ENCODE assay signal across 11 cellular contexts in genomic region chr10:6165221-6165725, GRCh38. TPM values are rescaled to one million over a fixed set of nuclear protein-coding genes. Genes with fewer than 3 reads are reported as not detected.
DNase-seq lines count a peak whose midpoint lies in the region; ATAC-seq and TF ChIP-seq lines count a peak whose summit lies in the region.
"Had no signal": no experiment of that assay in that cellular context is flagged by ENCODE, and none has a peak within 500 bp of the region (broad histone marks: within the 10 kb centered on the region; RNA-seq: fewer than 3 reads in every experiment).

No MANE protein-coding gene starts in this region.

- peaks cover 17% of the 10 kb centered on the region for H3F3A ChIP-seq in GM23248 (ENCODE audit: insufficient read depth)

- H4K8ac ChIP-seq in mesenchymal stem cell (ENCODE audit: low read length), result no peak overlapping the region

- TF ChIP-seq EP300 in transverse colon (IDR thresholded peaks at IDR 0.05; ENCODE audit: low read depth), result no peak

- H3K4me1 Mint-ChIP-seq in activated CD8-positive, alpha-beta T cell treated with anti-CD3 and anti-CD28 coated beads, Interleukin-2, amount 10 ng/mL, durations not matched to agents 7 days and 5 days (ENCODE audit: low read depth), result peaks cover 51% of the 10 kb centered on the region

- H2BK120ac ChIP-seq in mesenchymal stem cell (ENCODE audit: low read depth, low read length), result no peak overlapping the region

- DNase-seq in heart right ventricle, result no peak
- no peak for DNase-seq in Right ventricle myocardium inferior (ENCODE audit: missing footprints)
- DNase-seq in activated CD8-positive, alpha-beta T cell treated with anti-CD3 and anti-CD28 coated beads, Interleukin-2, amount 10 ng/mL, durations not matched to agents 7 days and 5 days, result no peak
- DNase-seq in mesenchymal stem cell, result no peak
- no peak for DNase-seq in transverse colon
- no peak for DNase-seq in H4 (ENCODE audit: low spot score)
- no peak for DNase-seq in GM23248
- no peak for DNase-seq in thyroid gland
- DNase-seq: C1 segment of cervical spinal cord, hypothalamus, NCI-H446 treated with DMSO at 0.1 percent for 48 hours had no signal

- H3K36me3 ChIP-seq in heart right ventricle (peaks cover 0 to 23% (median 0%) of the 10 kb centered on the region in 9 donors), mesenchymal stem cell (ENCODE audit: control insufficient read depth in 1 of 2, insufficient read depth in 2 of 2, low read depth in 1 of 2, low read length in 2 of 2) (peaks cover 15 to 18% of the 10 kb centered on the region in 2 experiments), transverse colon (no peaks in the 10 kb centered on the region), GM23248 (ENCODE audit: low read depth) (no peaks in the 10 kb centered on the region), thyroid gland (no peaks in the 10 kb centered on the region)

- H3K27me3 Mint-ChIP-seq in activated CD8-positive, alpha-beta T cell treated with anti-CD3 and anti-CD28 coated beads, Interleukin-2, amount 10 ng/mL, durations not matched to agents 7 days and 5 days (ENCODE audit: low read depth), result no peaks in the 10 kb centered on the region

- 41 to 46% methylated on average over 6 of the region's 6 CpGs for WGBS in heart right ventricle, 2 donors
- WGBS in mesenchymal stem cell, result 70% methylated on average over 5 of the region's 6 CpGs
- WGBS in transverse colon (ENCODE audit: low coverage in 1 of 2), 2 donors, result 8 to 52% methylated on average over 2 to 6 of the region's 6 CpGs
- 57 to 61% methylated on average over 6 of the region's 6 CpGs for WGBS in GM23248 (ENCODE audit: low coverage in 1 of 2, low lambda C conversion rate in 2 of 2, missing lambda C conversion rate in 2 of 2), 2 experiments
- WGBS in thyroid gland, 2 donors, result 66 to 70% methylated on average over 6 of the region's 6 CpGs

- no peaks in the 10 kb centered on the region for H3K27me3 ChIP-seq in heart right ventricle
- H3K27me3 ChIP-seq in mesenchymal stem cell (ENCODE audit: control insufficient read depth in 1 of 2, insufficient read depth in 1 of 2, low read length in 2 of 2), result no peaks in the 10 kb centered on the region
- H3K27me3 ChIP-seq in transverse colon, result no peaks in the 10 kb centered on the region
- H3K27me3 ChIP-seq in GM23248 (replicated peaks; ENCODE audit: insufficient read depth), result no peaks in the 10 kb centered on the region
- H3K27me3 ChIP-seq in thyroid gland, result no peaks in the 10 kb centered on the region

- H3K4me3 Mint-ChIP-seq in activated CD8-positive, alpha-beta T cell treated with anti-CD3 and anti-CD28 coated beads, Interleukin-2, amount 10 ng/mL, durations not matched to agents 7 days and 5 days, result peak overlapping the region; percentile 96

- H2AFZ ChIP-seq in mesenchymal stem cell (ENCODE audit: low read depth, low read length) (no peak overlapping the region), GM23248 (no peak overlapping the region)

- H3K18ac ChIP-seq in mesenchymal stem cell (ENCODE audit: low read depth in 1 of 2, low read length in 2 of 2), result no peak overlapping the region

- no peak overlapping the region for H3K14ac ChIP-seq in mesenchymal stem cell (ENCODE audit: low read length in 2 of 2)

- peak overlapping the region; percentile 73 for H2AK5ac ChIP-seq in mesenchymal stem cell (ENCODE audit: low read length, severe bottlenecking)

- no peak overlapping the region for H2BK5ac ChIP-seq in mesenchymal stem cell (ENCODE audit: low read depth, low read length, poor library complexity, severe bottlenecking)

- CTCF ChIA-PET in activated CD8-positive, alpha-beta T cell treated with anti-CD3 and anti-CD28 coated beads, Interleukin-2, amount 10 ng/mL, durations not matched to agents 7 days and 5 days (lab: Charles Lee), result no interaction called here

- H3K9me3 Mint-ChIP-seq in activated CD8-positive, alpha-beta T cell treated with anti-CD3 and anti-CD28 coated beads, Interleukin-2, amount 10 ng/mL, durations not matched to agents 7 days and 5 days (ENCODE audit: insufficient read depth), result no peaks in the 10 kb centered on the region

- in situ Hi-C loops in transverse colon (cut with MboI; ENCODE audit: low pct_ligation_motif_present in 1 of 4, low pct_unique_long_range_greater_than_20kb in 1 of 4, low sequenced_read_pairs in 3 of 4), result no loop called here
- in situ Hi-C loops in GM23248 (cut with MboI), result no loop called here

- peaks cover 26% of the 10 kb centered on the region for H3K36me3 Mint-ChIP-seq in activated CD8-positive, alpha-beta T cell treated with anti-CD3 and anti-CD28 coated beads, Interleukin-2, amount 10 ng/mL, durations not matched to agents 7 days and 5 days (ENCODE audit: low read depth)

- H3K4me1 ChIP-seq in heart right ventricle (peaks cover 6 to 63% (median 39%) of the 10 kb centered on the region in 9 donors), mesenchymal stem cell (ENCODE audit: control insufficient read depth, insufficient read depth, low read depth, low read length) (peaks cover 18% of the 10 kb centered on the region), transverse colon (peaks cover 17 to 42% (median 28%) of the 10 kb centered on the region in 4 donors), GM23248 (ENCODE audit: insufficient read depth) (peaks cover 11% of the 10 kb centered on the region; the same call in 1 of the 2 replicates), thyroid gland (peaks cover 13 to 14% of the 10 kb centered on the region in 2 donors)

- TF ChIP-seq CTCF in heart right ventricle (IDR thresholded peaks at IDR 0.05) (no peak), transverse colon (IDR thresholded peaks at IDR 0.05) (no peak), thyroid gland (IDR thresholded peaks at IDR 0.05) (no peak)

- no peaks in the 10 kb centered on the region for H3K9me3 ChIP-seq in heart right ventricle
- H3K9me3 ChIP-seq in mesenchymal stem cell (ENCODE audit: control insufficient read depth, low read length), result no peaks in the 10 kb centered on the region
- no peaks in the 10 kb centered on the region for H3K9me3 ChIP-seq in transverse colon
- no peaks in the 10 kb centered on the region for H3K9me3 ChIP-seq in GM23248 (ENCODE audit: low read depth)
- no peaks in the 10 kb centered on the region for H3K9me3 ChIP-seq in thyroid gland

- H3K4me3 ChIP-seq in heart right ventricle, result peak overlapping the region in 1 of 10 donors; percentile 88
- peak overlapping the region in 1 of 2 experiments; percentile 89 for H3K4me3 ChIP-seq in mesenchymal stem cell (ENCODE audit: insufficient read depth in 1 of 2, low read depth in 1 of 2, low read length in 2 of 2)
- H3K4me3 ChIP-seq in transverse colon, result no peak overlapping the region
- H3K4me3 ChIP-seq in GM23248, result no peak overlapping the region
- no peak overlapping the region for H3K4me3 ChIP-seq in thyroid gland (replicated peaks in 1 of 3)

- H3K9me2 ChIP-seq in GM23248 (ENCODE audit: insufficient read depth), result no peaks in the 10 kb centered on the region

- no peak overlapping the region for H2BK15ac ChIP-seq in mesenchymal stem cell (ENCODE audit: low read depth, poor library complexity, severe bottlenecking)

- ATAC-seq in heart right ventricle, result no peak
- no peak for ATAC-seq in Right ventricle myocardium inferior
- no peak for ATAC-seq in activated CD8-positive, alpha-beta T cell treated with anti-CD3 and anti-CD28 coated beads, Interleukin-2, amount 10 ng/mL, durations not matched to agents 7 days and 5 days

- peak overlapping the region; percentile 98 for H3K27ac Mint-ChIP-seq in activated CD8-positive, alpha-beta T cell treated with anti-CD3 and anti-CD28 coated beads, Interleukin-2, amount 10 ng/mL, durations not matched to agents 7 days and 5 days

- peaks cover 30% of the 10 kb centered on the region for H3K79me1 ChIP-seq in mesenchymal stem cell (replicated peaks; ENCODE audit: low read length, poor library complexity, severe bottlenecking)

- H3K4ac ChIP-seq in mesenchymal stem cell (ENCODE audit: low read depth in 1 of 2, low read length in 2 of 2), result peak overlapping the region in 1 of 2 experiments; percentile 50

- H3K4me2 ChIP-seq in mesenchymal stem cell (ENCODE audit: low read length, poor library complexity, severe bottlenecking), result no peak overlapping the region
- H3K4me2 ChIP-seq in GM23248 (ENCODE audit: unreplicated experiment), result no peak overlapping the region

- POLR2A ChIA-PET in activated CD8-positive, alpha-beta T cell treated with anti-CD3 and anti-CD28 coated beads, Interleukin-2, amount 10 ng/mL, durations not matched to agents 7 days and 5 days (lab: Charles Lee), result interaction anchor here (0.9 kb wide), 1 partner anchor 21 kb away, joined by 3 read pairs; no protein-coding TSS in a partner anchor

- peak overlapping the region; percentile 94 for H3K9ac ChIP-seq in mesenchymal stem cell (ENCODE audit: low read length)
- H3K9ac ChIP-seq in GM23248, result no peak overlapping the region

- H3K27ac ChIP-seq in heart right ventricle (peak overlapping the region in 7 of 10 donors; percentile 4 to 98 (median 95)), mesenchymal stem cell (ENCODE audit: low read length, poor library complexity, severe bottlenecking) (no peak overlapping the region), transverse colon (peak overlapping the region; percentile 93 to 99 (median 96)), GM23248 (no peak overlapping the region), thyroid gland (no peak overlapping the region)

- no peak overlapping the region for H2BK12ac ChIP-seq in mesenchymal stem cell (ENCODE audit: low read length in 2 of 2)

- intact Hi-C loops in heart right ventricle (cut with DNase I) (loop anchor here in 3 of 10 donors (2.0 to 5.0 kb wide), 3 partner anchors 26 to 38 kb away; partner anchors contain the start of gene PFKFB3 (in 2 of the 3)), Right ventricle myocardium inferior (cut with DNase I) (no loop called here), transverse colon (cut with DNase I; ENCODE audit: low total_unique reads) (no loop called here), thyroid gland (cut with DNase I) (no loop called here)

- TF ChIP-seq POLR2A in transverse colon (IDR thresholded peaks at IDR 0.05), result no peak
- TF ChIP-seq POLR2A in thyroid gland (IDR thresholded peaks at IDR 0.05), result no peak

- H4K91ac ChIP-seq in mesenchymal stem cell (ENCODE audit: low read length), result no peak overlapping the region

- no peak overlapping the region for H3K23ac ChIP-seq in mesenchymal stem cell (ENCODE audit: low read length in 2 of 2)

- H4K20me1 ChIP-seq in GM23248 (ENCODE audit: insufficient read depth), result no peaks in the 10 kb centered on the region; the same call in 1 of the 2 replicates

- H3K79me2 ChIP-seq in GM23248 (ENCODE audit: insufficient read depth), result peaks cover 47% of the 10 kb centered on the region

RNA-seq across cellular contexts. Expression of gene PFKFB3, which starts 37.5 kb away (rescaled TPM):
- 10 to 100 TPM in 9 of 10 donors, 1 to 10 TPM in 1; 7.6 to 77.3 (median 16.3) TPM for total RNA-seq in heart right ventricle
- polyA plus RNA-seq in heart right ventricle, result 10 to 100 TPM in 1 of 2 donors, 1 to 10 TPM in 1; 5.5 to 10.6 TPM
- 28.1 TPM for total RNA-seq in Right ventricle myocardium inferior
- total RNA-seq in activated CD8-positive, alpha-beta T cell treated with anti-CD3 and anti-CD28 coated beads, Interleukin-2, amount 10 ng/mL, durations not matched to agents 7 days and 5 days, result 10 to 100 TPM; 93.0 to 97.3 TPM
- 14.6 TPM for polyA plus RNA-seq in mesenchymal stem cell (2013, experiment 1 of 2)
- polyA plus RNA-seq in mesenchymal stem cell (2013, experiment 2 of 2), result 15.8 TPM
- 10 to 100 TPM; 16.9 to 29.9 (median 20.2) TPM for total RNA-seq in transverse colon
- total RNA-seq in H4 (2014; rRNA removed; shearing (Covaris generic)), result 11.3 and 12.4 TPM in 2 replicates
- total RNA-seq in GM23248 (2014; rRNA removed; shearing (Covaris generic)), result 14.5 and 23.6 TPM in 2 replicates
- polyA plus RNA-seq in GM23248 (2016; fragmentation: Nextera tagmentation; extraction: Ambion mirVana), result 23.5 and 23.7 TPM in 2 replicates
- 10 to 100 TPM in 2 of 4 donors, 1 to 10 TPM in 2; 8.4 to 11.8 (median 9.4) TPM for total RNA-seq in thyroid gland

Comparison
In these comparisons a context has a peak if more than half of its experiments do, and no peak if none do; other contexts are left out.
1. H3K27ac ChIP-seq: peak in heart right ventricle (7 of 10) and transverse colon (4 of 4); none in mesenchymal stem cell (single experiment), GM23248 (single experiment) and thyroid gland (0 of 3).